In the genomic region with DNA sequence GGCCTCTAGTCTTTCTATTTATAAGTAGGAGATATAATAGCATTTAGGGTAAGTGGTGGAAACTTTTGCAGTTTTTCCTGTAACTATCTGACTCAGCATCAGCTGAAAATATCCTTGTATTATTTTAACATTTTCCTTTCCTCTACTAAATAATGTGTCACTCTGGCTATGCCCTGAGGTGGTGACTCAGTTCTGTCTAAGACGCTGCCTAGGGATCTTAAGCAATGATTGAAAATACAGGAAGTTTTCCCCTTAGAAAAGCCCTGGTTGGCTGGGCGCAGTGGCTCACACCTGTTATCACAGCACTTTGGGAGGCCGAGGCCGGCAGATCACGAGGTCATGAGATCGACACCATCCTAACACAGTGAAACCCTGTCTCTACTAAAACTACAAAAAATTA, we compare ENCODE assay signal across 12 cellular contexts. TPM values are rescaled to one million over a fixed set of nuclear protein-coding genes. Genes with fewer than 3 reads are reported as not detected.
DNase-seq lines count a peak whose midpoint lies in the region; FAIRE-seq and TF ChIP-seq lines count a peak whose summit lies in the region.
"Had no signal": no experiment of that assay in that cellular context is flagged by ENCODE, and none has a peak within 500 bp of the region (broad histone marks: within the 10 kb centered on the region; RNA-seq: fewer than 3 reads in every experiment).

No MANE protein-coding gene starts in this region.

- no peaks in the 10 kb centered on the region for H3K4me1 ChIP-seq in transverse colon

- H3K4me3 ChIP-seq in retinal pigment epithelial cell (ENCODE audit: low read length): no peak overlapping the region
- no peak overlapping the region for H3K4me3 ChIP-seq in transverse colon

- 71 to 82% methylated on average over 1 to 6 of the region's 6 CpGs for WGBS in transverse colon (ENCODE audit: low coverage in 1 of 2), 2 donors

- no peak for TF ChIP-seq CTCF in retinal pigment epithelial cell (conservative IDR thresholded peaks at IDR 0.05; ENCODE audit: low read depth, low read length)
- no peak for TF ChIP-seq CTCF in GM13976 (IDR thresholded peaks at IDR 0.05; ENCODE audit: borderline replicate concordance, control extremely low read depth, extremely low read depth, insufficient read depth, missing control alignments)
- no peak for TF ChIP-seq CTCF in transverse colon (IDR thresholded peaks at IDR 0.05)

- H3K36me3 ChIP-seq in transverse colon: no peaks in the 10 kb centered on the region

- no peaks in the 10 kb centered on the region for H3K9me3 ChIP-seq in transverse colon

- FAIRE-seq in H54 (lab: Jason Lieb, UNC): peak; percentile 98
- FAIRE-seq: GM18507 had no signal

- DNase-seq in H54 (ENCODE audit: insufficient read length, low spot score): peak; percentile 42
- DNase-seq in RPMI7951 (ENCODE audit: low read depth): peak; percentile 76
- peak; percentile 48 for DNase-seq in epithelial cell of prostate (ENCODE audit: low read depth, low spot score)
- DNase-seq in retinal pigment epithelial cell (ENCODE audit: low read depth): peak; percentile 81
- no peak for DNase-seq in NCI-H2107 (lab: John Stamatoyannopoulos, UW)
- no peak for DNase-seq in GM13976 (ENCODE audit: low spot score)
- no peak for DNase-seq in activated effector memory CD4-positive, alpha-beta T cell treated with anti-CD3 and anti-CD28 coated beads, Interleukin-2, amount 50 U/mL, for 16 hours
- DNase-seq in transverse colon: no peak
- DNase-seq: NCI-H2227 treated with DMSO at 0.1 percent for 48 hours, SIG-M5 had no signal

- no peaks in the 10 kb centered on the region for H3K27me3 ChIP-seq in transverse colon

- H3K27ac ChIP-seq in epithelial cell of prostate (no peak overlapping the region), transverse colon (no peak overlapping the region)

- intact Hi-C loops in transverse colon (cut with DNase I; ENCODE audit: low total_unique reads): no loop called here

- no peak for TF ChIP-seq POLR2A in H54 (IDR thresholded peaks at IDR 0.05; ENCODE audit: low read depth, low read length)
- TF ChIP-seq POLR2A in transverse colon (IDR thresholded peaks at IDR 0.05): no peak

- in situ Hi-C loops in GM13976 (cut with MboI; ENCODE audit: low sequenced_read_pairs, unreplicated experiment) (no loop called here), transverse colon (cut with MboI; ENCODE audit: low pct_ligation_motif_present in 1 of 4, low pct_unique_long_range_greater_than_20kb in 1 of 4, low sequenced_read_pairs in 3 of 4) (no loop called here)

- no peak for TF ChIP-seq EP300 in transverse colon (IDR thresholded peaks at IDR 0.05; ENCODE audit: low read depth)

RNA-seq across cellular contexts. Expression of a gene that starts 9.3 kb away (rescaled TPM):
- total RNA-seq in RPMI7951 (2014; rRNA removed; shearing (Covaris generic)): 45.8 and 58.4 TPM in 2 replicates
- total RNA-seq in transverse colon: 10 to 100 TPM in 3 of 4 donors, 1 to 10 TPM in 1; 5.6 to 38.9 (median 25.6) TPM
- total RNA-seq: activated T-helper 1 cell treated with anti-CD3 and anti-CD28 coated beads, Interleukin-12 subunit alpha, Interleukin-12 subunit beta, Interleukin-2, Interleukin-4 antibody, amounts not matched to agents 30 ng/mL and 10 ng/mL and 1 ng/mL, durations not matched to agents 14 hours and 24 hours and 36 hours had no signal

Comparison
In these comparisons a context has a peak if more than half of its experiments do, and no peak if none do; other contexts are left out.
1. DNase-seq: peak in H54 (single experiment), RPMI7951 (single experiment), epithelial cell of prostate (single experiment) and retinal pigment epithelial cell (single experiment); none in NCI-H2107 (single experiment), GM13976 (single experiment), activated effector memory CD4-positive, alpha-beta T cell treated with anti-CD3 and anti-CD28 coated beads, Interleukin-2, amount 50 U/mL, for 16 hours (single experiment) and transverse colon (single experiment).